In the genomic region with DNA sequence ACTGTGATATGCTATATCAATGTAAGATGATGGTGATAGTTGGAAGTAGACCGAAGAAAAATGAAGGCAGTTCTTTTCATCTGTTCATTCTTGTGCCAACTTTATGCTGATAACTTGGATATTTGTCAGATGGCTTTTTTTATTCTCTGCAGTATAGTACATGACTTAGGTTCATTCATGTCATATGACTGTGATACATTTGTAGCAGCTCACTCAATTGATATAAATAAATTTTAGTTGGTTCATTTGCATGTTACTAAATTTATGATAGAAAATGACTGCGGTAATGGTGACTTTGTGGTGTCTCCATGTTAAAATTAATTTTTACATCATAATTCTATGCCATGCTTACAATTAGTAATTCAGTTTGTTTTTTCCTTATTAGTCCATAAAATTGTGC, we compare ENCODE assay signal across 21 cellular contexts.
"Had no signal": no experiment of that assay in that cellular context is flagged by ENCODE, and none has a peak within 500 bp of the region (broad histone marks: within the 10 kb centered on the region; RNA-seq: fewer than 3 reads in every experiment).

No MANE protein-coding gene starts in this region.

- DNase-seq: IMR-90, Kasumi-1, KG1, NCI-H1092, NCI-H1105 treated with DMSO at 0.1 percent for 48 hours, NCI-H1417 treated with DMSO at 0.1 percent for 48 hours, NCI-H146, NCI-H1694 treated with DMSO at 0.1 percent for 48 hours, NCI-H1930, NCI-H2081, NCI-H2107, NCI-H226, NCI-H446, NCI-H510A, NCI-H524 treated with DMSO at 0.1 percent for 48 hours, NCI-H69, NCI-H774, RPMI8226, SHP77, SK-N-SH had no signal

- H3K9me2 ChIP-seq: SK-N-SH had no signal

- H3K9ac ChIP-seq: SK-N-SH had no signal

- ATAC-seq: HepG2 had no signal

- H3K4me2 ChIP-seq: SK-N-SH had no signal

- H3K9me3 ChIP-seq: SK-N-SH had no signal
